In genomic region chr1:39087109-39087834, GRCh38 we compare ENCODE assay signal across 13 cellular contexts.
A peak's percentile ranks its signal among the peaks of the same experiment; 100 is the strongest.
DNase-seq lines count a peak whose midpoint lies in the region; ATAC-seq and TF ChIP-seq lines count a peak whose summit lies in the region.
"Had no signal": no experiment of that assay in that cellular context is flagged by ENCODE, and none has a peak within 500 bp of the region (broad histone marks: within the 10 kb centered on the region; RNA-seq: fewer than 3 reads in every experiment).

No MANE protein-coding gene starts in this region.

- H3K4me1 ChIP-seq in KMS-11 (ENCODE audit: low read depth, poor library complexity, severe bottlenecking) (peaks cover 54% of the 10 kb centered on the region), left lung (peaks cover 2 to 7% of the 10 kb centered on the region in 2 donors), testis (peaks cover 32% of the 10 kb centered on the region)

- H2AFZ ChIP-seq in KMS-11 (ENCODE audit: low read depth) = peak overlapping the region; percentile 22; the same call in 1 of the 2 replicates

- H3K9me3 Mint-ChIP-seq in CD14-positive monocyte = peaks cover 0 to under 1% (median 0%) of the 10 kb centered on the region in 7 donors
- H3K9me3 Mint-ChIP-seq in activated naive CD8-positive, alpha-beta T cell treated with anti-CD3 and anti-CD28 coated beads for 36 hours = no peaks in the 10 kb centered on the region
- H3K9me3 Mint-ChIP-seq: WTC11 had no signal

- no peak overlapping the region for H3K4me3 Mint-ChIP-seq in CD14-positive monocyte
- H3K4me3 Mint-ChIP-seq in activated naive CD8-positive, alpha-beta T cell treated with anti-CD3 and anti-CD28 coated beads for 36 hours = no peak overlapping the region
- H3K4me3 Mint-ChIP-seq: WTC11 had no signal

- peaks cover 0 to under 1% of the 10 kb centered on the region in 2 donors for H3K36me3 Mint-ChIP-seq in CD14-positive monocyte
- no peaks in the 10 kb centered on the region for H3K36me3 Mint-ChIP-seq in activated naive CD8-positive, alpha-beta T cell treated with anti-CD3 and anti-CD28 coated beads for 36 hours
- H3K36me3 Mint-ChIP-seq: WTC11 had no signal

- H3K36me3 ChIP-seq in KMS-11 (ENCODE audit: insufficient read depth) (no peaks in the 10 kb centered on the region), left lung (no peaks in the 10 kb centered on the region), testis (ENCODE audit: low read depth, missing control alignments) (no peaks in the 10 kb centered on the region)
- H3K36me3 ChIP-seq: Peyer's patch had no signal

- peak; percentile 69 for DNase-seq in choroid plexus epithelial cell (ENCODE audit: low read depth)
- DNase-seq in left lung = no peak
- no peak for DNase-seq in testis
- DNase-seq in CD14-positive monocyte (ENCODE audit: low spot score) = no peak
- DNase-seq in activated naive CD8-positive, alpha-beta T cell treated with anti-CD3 and anti-CD28 coated beads for 36 hours = no peak
- DNase-seq: DMS79 treated with DMSO at 0.1 percent for 48 hours, NCI-H187, Peyer's patch had no signal

- WGBS in testis, 2 donors = 57 to 78% methylated on average over 7 of the region's 7 CpGs

- no peaks in the 10 kb centered on the region for H4K20me1 ChIP-seq in KMS-11 (ENCODE audit: insufficient read depth)

- H3K4me2 ChIP-seq in KMS-11 = peak overlapping the region; percentile 52

- no peaks in the 10 kb centered on the region for H3K9me3 ChIP-seq in left lung
- H3K9me3 ChIP-seq in testis = no peaks in the 10 kb centered on the region
- H3K9me3 ChIP-seq: Peyer's patch had no signal

- peaks cover 3% of the 10 kb centered on the region; the same call in 1 of the 2 replicates for H3K27me3 ChIP-seq in KMS-11 (ENCODE audit: insufficient read depth, low read depth)
- H3K27me3 ChIP-seq in left lung = peaks cover 5 to 21% of the 10 kb centered on the region in 2 donors
- H3K27me3 ChIP-seq in testis = no peaks in the 10 kb centered on the region

- intact Hi-C loops in left lung (cut with DNase I) (loop anchor here in 1 of 2 donors (10.0 kb wide), 1 partner anchor 212 kb away; the partner anchor contains the start of gene MYCBP), testis (cut with DNase I; ENCODE audit: low total_unique reads) (loop anchor here (5.0 kb wide), 1 partner anchor 1060 kb away; no protein-coding TSS in a partner anchor), CD14-positive monocyte (cut with micrococcal nuclease) (no loop called here)

- H3K27ac Mint-ChIP-seq in CD14-positive monocyte = peak overlapping the region in 1 of 7 donors; percentile 36
- H3K27ac Mint-ChIP-seq in activated naive CD8-positive, alpha-beta T cell treated with anti-CD3 and anti-CD28 coated beads for 36 hours = no peak overlapping the region
- H3K27ac Mint-ChIP-seq: WTC11 had no signal

- TF ChIP-seq CTCF in KMS-11 (conservative IDR thresholded peaks at IDR 0.05; ENCODE audit: low read depth, low read length) (no peak), choroid plexus epithelial cell (conservative IDR thresholded peaks at IDR 0.05; ENCODE audit: low read depth, low read length) (no peak), left lung (IDR thresholded peaks at IDR 0.05) (no peak), testis (IDR thresholded peaks at IDR 0.05) (no peak), CD14-positive monocyte (IDR thresholded peaks at IDR 0.05) (no peak)

- H3K4me3 ChIP-seq in KMS-11 (IDR thresholded peaks at IDR 0.05; ENCODE audit: insufficient read depth, low read depth, low read length) (no peak overlapping the region), choroid plexus epithelial cell (ENCODE audit: low read depth, low read length) (no peak overlapping the region), left lung (no peak overlapping the region), testis (no peak overlapping the region)
- H3K4me3 ChIP-seq: Peyer's patch had no signal

- no peak overlapping the region for H3K9ac ChIP-seq in KMS-11

- H3K4me1 Mint-ChIP-seq in CD14-positive monocyte = peaks cover 17% of the 10 kb centered on the region
- peaks cover 1% of the 10 kb centered on the region for H3K4me1 Mint-ChIP-seq in activated naive CD8-positive, alpha-beta T cell treated with anti-CD3 and anti-CD28 coated beads for 36 hours

- H3K27me3 Mint-ChIP-seq in CD14-positive monocyte (ENCODE audit: low read depth in 3 of 3) = peaks cover 12 to 27% (median 22%) of the 10 kb centered on the region in 3 donors
- H3K27me3 Mint-ChIP-seq in activated naive CD8-positive, alpha-beta T cell treated with anti-CD3 and anti-CD28 coated beads for 36 hours = peaks cover 23% of the 10 kb centered on the region

- ATAC-seq in left lung (peak; percentile 49), HG03039 (IDR thresholded peaks at IDR 0.05; ENCODE audit: unreplicated experiment) (no peak), GM19328 (IDR thresholded peaks at IDR 0.05; ENCODE audit: unreplicated experiment) (no peak)
- ATAC-seq: HCT116, WTC11 had no signal

- H3K79me2 ChIP-seq in KMS-11 (ENCODE audit: insufficient read depth, low read depth) = no peaks in the 10 kb centered on the region

- no peak for TF ChIP-seq POLR2A in testis (IDR thresholded peaks at IDR 0.05)

- no peak overlapping the region for H3K27ac ChIP-seq in KMS-11
- H3K27ac ChIP-seq in left lung = peak overlapping the region in 1 of 2 donors; percentile 36
- peak overlapping the region; percentile 27 to 53 for H3K27ac ChIP-seq in testis
